ENCODE assay signal across 9 cellular contexts in genomic region chr2:26477126-26477910, GRCh38. TPM values are rescaled to one million over a fixed set of nuclear protein-coding genes. Genes with fewer than 3 reads are reported as not detected.
DNase-seq lines count a peak whose midpoint lies in the region; ATAC-seq lines count a peak whose summit lies in the region.
"Had no signal": no experiment of that assay in that cellular context is flagged by ENCODE, and none has a peak within 500 bp of the region (broad histone marks: within the 10 kb centered on the region; RNA-seq: fewer than 3 reads in every experiment).

No MANE protein-coding gene starts in this region.

- no peaks in the 10 kb centered on the region for H3K36me3 Mint-ChIP-seq in activated T-cell treated with anti-CD3 and anti-CD28 coated beads, Interleukin-2, amount 50 U/mL, for 24 hours (ENCODE audit: low read depth)
- H3K36me3 Mint-ChIP-seq in T-helper 17 cell (ENCODE audit: low read depth), result no peaks in the 10 kb centered on the region
- H3K36me3 Mint-ChIP-seq in stimulated activated effector memory CD8-positive, alpha-beta T cell treated with anti-CD3 and anti-CD28 coated beads, Interleukin-12 subunit alpha, Interleukin-12 subunit beta, amount 100 ng/mL, for 72 hours, result no peaks in the 10 kb centered on the region

- H3K27me3 Mint-ChIP-seq in activated T-cell treated with anti-CD3 and anti-CD28 coated beads, Interleukin-2, amount 50 U/mL, for 24 hours, result no peaks in the 10 kb centered on the region
- peaks cover 1% of the 10 kb centered on the region for H3K27me3 Mint-ChIP-seq in T-helper 17 cell

- no peak overlapping the region for H3K4me3 Mint-ChIP-seq in activated T-cell treated with anti-CD3 and anti-CD28 coated beads, Interleukin-2, amount 50 U/mL, for 24 hours
- H3K4me3 Mint-ChIP-seq in T-helper 17 cell, result peak overlapping the region; percentile 68
- H3K4me3 Mint-ChIP-seq in stimulated activated effector memory CD8-positive, alpha-beta T cell treated with anti-CD3 and anti-CD28 coated beads, Interleukin-12 subunit alpha, Interleukin-12 subunit beta, amount 100 ng/mL, for 72 hours, result peak overlapping the region; percentile 69

- H3K27ac Mint-ChIP-seq in activated T-cell treated with anti-CD3 and anti-CD28 coated beads, Interleukin-2, amount 50 U/mL, for 24 hours, result peak overlapping the region; percentile 64
- H3K27ac Mint-ChIP-seq in T-helper 17 cell, result no peak overlapping the region
- H3K27ac Mint-ChIP-seq in stimulated activated effector memory CD8-positive, alpha-beta T cell treated with anti-CD3 and anti-CD28 coated beads, Interleukin-12 subunit alpha, Interleukin-12 subunit beta, amount 100 ng/mL, for 72 hours, result peak overlapping the region; percentile 93

- H3K4me1 Mint-ChIP-seq in activated T-cell treated with anti-CD3 and anti-CD28 coated beads, Interleukin-2, amount 50 U/mL, for 24 hours (ENCODE audit: low read depth), result peaks cover 5% of the 10 kb centered on the region
- peaks cover 5% of the 10 kb centered on the region for H3K4me1 Mint-ChIP-seq in T-helper 17 cell
- peaks cover 11% of the 10 kb centered on the region for H3K4me1 Mint-ChIP-seq in stimulated activated effector memory CD8-positive, alpha-beta T cell treated with anti-CD3 and anti-CD28 coated beads, Interleukin-12 subunit alpha, Interleukin-12 subunit beta, amount 100 ng/mL, for 72 hours

- ATAC-seq in T-helper 17 cell (no peak), HG02763 (IDR thresholded peaks at IDR 0.05; ENCODE audit: unreplicated experiment) (no peak)
- ATAC-seq in stimulated activated effector memory CD8-positive, alpha-beta T cell treated with anti-CD3 and anti-CD28 coated beads, Interleukin-12 subunit alpha, Interleukin-12 subunit beta, amount 100 ng/mL, for 72 hours, result peak; percentile 79
- ATAC-seq: HCT116 had no signal

- no peaks in the 10 kb centered on the region for H3K9me3 Mint-ChIP-seq in activated T-cell treated with anti-CD3 and anti-CD28 coated beads, Interleukin-2, amount 50 U/mL, for 24 hours
- H3K9me3 Mint-ChIP-seq in stimulated activated effector memory CD8-positive, alpha-beta T cell treated with anti-CD3 and anti-CD28 coated beads, Interleukin-12 subunit alpha, Interleukin-12 subunit beta, amount 100 ng/mL, for 72 hours, result no peaks in the 10 kb centered on the region

- no peaks in the 10 kb centered on the region for H3K9me3 ChIP-seq in T-helper 17 cell (ENCODE audit: control insufficient read depth, low read length, poor library complexity, severe bottlenecking)

- DNase-seq in activated T-cell treated with anti-CD3 and anti-CD28 coated beads, Interleukin-2, amount 50 U/mL, for 24 hours, result no peak
- DNase-seq in activated T-cell treated with anti-CD3 and anti-CD28 coated beads, Interleukin-2, amount 50 U/mL, for 1 hour, result no peak
- DNase-seq in T-helper 17 cell, result no peak
- DNase-seq in dermis blood vessel endothelial cell, result peak; percentile 33
- peak in 1 of 2 donors; percentile 60 for DNase-seq in stimulated activated effector memory CD8-positive, alpha-beta T cell treated with anti-CD3 and anti-CD28 coated beads, Interleukin-12 subunit alpha, Interleukin-12 subunit beta, amount 100 ng/mL, for 72 hours (ENCODE audit: low spot score in 2 of 2)
- DNase-seq in NCI-H1105 (lab: John Stamatoyannopoulos, UW), result no peak
- DNase-seq in HuH-7 (ENCODE audit: low spot score), result no peak

RNA-seq across cellular contexts. Expression of gene OTOF, which starts 0.6 kb away (rescaled TPM):
- total RNA-seq in T-helper 17 cell, result under 1 TPM; 0.50 to 0.87 TPM
- 73.3 and 89.5 TPM in 2 replicates for total RNA-seq in dermis blood vessel endothelial cell

Comparison
In these comparisons a context has a peak if more than half of its experiments do, and no peak if none do; other contexts are left out.
1. RNA of gene OTOF, which starts 0.6 kb away (total RNA-seq): 73.3 to 89.5 TPM in dermis blood vessel endothelial cell; 0.50 to 0.87 TPM in T-helper 17 cell; every median in the first group is over 10 times any median in the second.